In genomic region chr16:17032332-17032731, GRCh38 we compare ENCODE assay signal across 29 cellular contexts.
"Had no signal": no experiment of that assay in that cellular context is flagged by ENCODE, and none has a peak within 500 bp of the region (broad histone marks: within the 10 kb centered on the region; RNA-seq: fewer than 3 reads in every experiment).

No MANE protein-coding gene starts in this region.

- H3K36me3 ChIP-seq: brain microvascular endothelial cell, WERI-Rb-1 had no signal

- H3K27me3 ChIP-seq: brain microvascular endothelial cell had no signal

- H3K9me3 Mint-ChIP-seq: central memory CD8-positive, alpha-beta T cell had no signal

- DNase-seq: activated B cell treated with CpG ODN at 0.5 μM for 24 hours; activated CD4-positive, alpha-beta T cell treated with anti-CD3 and anti-CD28 coated beads for 48 hours; activated CD4-positive, alpha-beta T cell treated with anti-CD3 and anti-CD28 coated beads, Interleukin-2, amount 50 U/mL, for 1 hour; activated CD4-positive, alpha-beta T cell treated with anti-CD3 and anti-CD28 coated beads, Interleukin-2, amount 50 U/mL, for 48 hours; activated CD8-positive, alpha-beta memory T cell treated with anti-CD3 and anti-CD28 coated beads for 24 hours; activated CD8-positive, alpha-beta T cell treated with anti-CD3 and anti-CD28 coated beads for 36 hours; activated effector memory CD4-positive, alpha-beta T cell treated with Interleukin-2 at 50 U/mL for 16 hours; activated gamma-delta T cell treated with Interleukin-2 at 50 U/mL for 16 hours; activated naive CD4-positive, alpha-beta T cell treated with anti-CD3 and anti-CD28 coated beads, Interleukin-2, amount 50 U/mL, for 16 hours; activated naive CD4-positive, alpha-beta T cell treated with Interleukin-2 at 50 U/mL for 16 hours; activated T-cell treated with anti-CD3 and anti-CD28 coated beads, Interleukin-2, amount 50 U/mL, for 4 hours; amniotic stem cell; anterior cingulate cortex; brain microvascular endothelial cell; cortex of kidney; dermis blood vessel endothelial cell; effector CD4-positive, alpha-beta T cell; foreskin fibroblast; head of caudate nucleus; T-helper 1 cell; T-helper 17 cell; T1000; WERI-Rb-1 had no signal

- H3K27ac Mint-ChIP-seq: activated B cell treated with CpG ODN at 0.5 μM for 24 hours; activated CD8-positive, alpha-beta T cell treated with anti-CD3 and anti-CD28 coated beads for 36 hours; activated naive CD8-positive, alpha-beta T cell; activated T-helper 17 cell treated with anti-CD3 and anti-CD28 coated beads, Interleukin-2, amount 50 U/mL, for 72 hours; T-helper 17 cell; T-helper 2 cell treated with Interferon-gamma antibody and Interleukin-4, amounts not matched to agents 5 μg/mL and 100 μg/mL, for 36 hours had no signal

- ATAC-seq: activated CD4-positive, CD25-positive, alpha-beta regulatory T cell treated with anti-CD3 and anti-CD28 coated beads, Interleukin-2, amount 50 U/mL, for 24 hours; activated CD8-positive, alpha-beta T cell treated with anti-CD3 and anti-CD28 coated beads for 36 hours; activated T-cell treated with anti-CD3 and anti-CD28 coated beads, Interleukin-2, amount 50 U/mL, for 4 hours; activated T-helper 17 cell treated with anti-CD3 and anti-CD28 coated beads, Interleukin-2, amount 50 U/mL, for 72 hours; T-helper 17 cell had no signal

- H3K27me3 Mint-ChIP-seq: activated B cell treated with CpG ODN at 0.5 μM for 24 hours; activated CD8-positive, alpha-beta T cell treated with anti-CD3 and anti-CD28 coated beads for 36 hours; activated naive CD8-positive, alpha-beta T cell; activated T-helper 17 cell treated with anti-CD3 and anti-CD28 coated beads, Interleukin-2, amount 50 U/mL, for 72 hours; central memory CD8-positive, alpha-beta T cell; T-helper 17 cell had no signal

- H3K27ac ChIP-seq: brain microvascular endothelial cell, epithelial cell of prostate, WERI-Rb-1 had no signal

- H3K4me3 Mint-ChIP-seq: activated B cell treated with CpG ODN at 0.5 μM for 24 hours; activated CD8-positive, alpha-beta T cell treated with anti-CD3 and anti-CD28 coated beads for 36 hours; activated naive CD8-positive, alpha-beta T cell; activated T-cell treated with anti-CD3 and anti-CD28 coated beads, Interleukin-2, amount 50 U/mL, for 4 hours; activated T-helper 17 cell treated with anti-CD3 and anti-CD28 coated beads, Interleukin-2, amount 50 U/mL, for 72 hours; central memory CD8-positive, alpha-beta T cell; T-helper 17 cell; T-helper 2 cell treated with Interferon-gamma antibody and Interleukin-4, amounts not matched to agents 5 μg/mL and 100 μg/mL, for 36 hours had no signal
